18 cellular contexts compared by ENCODE assay signal in the genomic region with DNA sequence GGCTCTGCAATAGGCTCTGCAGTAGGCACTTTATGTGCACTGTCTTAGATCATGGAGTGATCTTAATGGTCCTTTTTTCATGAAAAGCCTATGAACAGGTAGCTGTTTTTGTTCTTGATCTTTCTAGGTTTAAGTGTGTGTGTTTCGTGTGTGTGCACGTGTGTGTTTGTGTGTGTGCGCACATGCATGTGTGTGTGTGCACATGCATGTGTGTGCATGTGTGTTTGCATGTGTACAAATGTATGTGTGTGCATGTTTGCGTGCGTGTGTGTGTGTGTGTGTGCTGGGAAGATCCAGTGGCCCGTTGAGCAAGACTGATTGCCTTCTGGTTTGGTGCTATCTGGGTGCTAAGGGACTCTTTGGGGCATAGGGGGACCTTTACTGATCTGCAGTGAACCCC.
DNase-seq lines count a peak whose midpoint lies in the region; ATAC-seq and TF ChIP-seq lines count a peak whose summit lies in the region.
"Had no signal": no experiment of that assay in that cellular context is flagged by ENCODE, and none has a peak within 500 bp of the region (broad histone marks: within the 10 kb centered on the region; RNA-seq: fewer than 3 reads in every experiment).

No MANE protein-coding gene starts in this region.

- H3K36me3 ChIP-seq in HEK293 (ENCODE audit: control insufficient read depth in 2 of 2, insufficient read depth in 1 of 2, low read length in 2 of 2) (no peaks in the 10 kb centered on the region), sigmoid colon (no peaks in the 10 kb centered on the region), MM.1S (replicated peaks; ENCODE audit: insufficient read depth, low read length) (no peaks in the 10 kb centered on the region)
- H3K36me3 ChIP-seq: BE2C had no signal

- H3K4me3 ChIP-seq in HEK293 (ENCODE audit: low read depth, low read length) = no peak overlapping the region
- no peak overlapping the region for H3K4me3 ChIP-seq in sigmoid colon
- no peak overlapping the region for H3K4me3 ChIP-seq in MM.1S (ENCODE audit: low read length)
- H3K4me3 ChIP-seq: A549 had no signal

- no peak for TF ChIP-seq EP300 in sigmoid colon (IDR thresholded peaks at IDR 0.05)

- H3K27ac ChIP-seq in HEK293 (ENCODE audit: extremely low read depth, low read depth, low read length) (no peak overlapping the region), sigmoid colon (no peak overlapping the region), MM.1S (ENCODE audit: low read length) (no peak overlapping the region)
- H3K27ac ChIP-seq: A549, C4-2B had no signal

- H2AFZ ChIP-seq in MM.1S (ENCODE audit: low read length) = no peak overlapping the region

- H3K4me2 ChIP-seq in MM.1S (ENCODE audit: low read depth, low read length) = no peak overlapping the region
- H3K4me2 ChIP-seq: A549 had no signal

- peak; percentile 28 for DNase-seq in ecto neural progenitor cell (ENCODE audit: low spot score)
- DNase-seq in left lobe of liver (ENCODE audit: low spot score) = peak; percentile 16
- peak; percentile 6 for DNase-seq in sigmoid colon
- no peak for DNase-seq in activated CD4-positive, alpha-beta T cell treated with anti-CD3 and anti-CD28 coated beads, Interleukin-2, amount 50 U/mL, for 4 hours
- no peak for DNase-seq in MM.1S
- no peak for DNase-seq in NCI-H1436 treated with DMSO at 0.1 percent for 48 hours (lab: John Stamatoyannopoulos, UW)
- DNase-seq: BE2C; CD4-positive, alpha-beta memory T cell; COR-L47; DMS153; DMS79 treated with DMSO at 0.1 percent for 48 hours; EL; GDM1 had no signal

- no peak overlapping the region for H3K9ac ChIP-seq in MM.1S (ENCODE audit: low read length)

- no peaks in the 10 kb centered on the region for H3K79me2 ChIP-seq in MM.1S (ENCODE audit: low read length)

- CTCF ChIA-PET in HEK293 (lab: Yijun Ruan, JAX) = no interaction called here

- intact Hi-C loops in sigmoid colon (cut with DNase I) = no loop called here

- TF ChIP-seq CTCF in HEK293 (tag by site-specific recombination; IDR thresholded peaks at IDR 0.05) (no peak), sigmoid colon (IDR thresholded peaks at IDR 0.05) (no peak), MM.1S (IDR thresholded peaks at IDR 0.05; ENCODE audit: low read length) (no peak)

- TF ChIP-seq POLR2A in sigmoid colon (IDR thresholded peaks at IDR 0.05) = no peak

- H3K27me3 ChIP-seq in sigmoid colon = no peaks in the 10 kb centered on the region
- no peaks in the 10 kb centered on the region for H3K27me3 ChIP-seq in MM.1S (replicated peaks; ENCODE audit: insufficient read depth, low read length)
- H3K27me3 ChIP-seq: BE2C had no signal

- no peaks in the 10 kb centered on the region for H4K20me1 ChIP-seq in MM.1S (ENCODE audit: insufficient read depth, low read length)

- WGBS in sigmoid colon, 2 donors = 84 to 90% methylated on average over 6 of the region's 6 CpGs

- H3F3A ChIP-seq in MM.1S (ENCODE audit: insufficient read depth, low read length) = peaks cover 9% of the 10 kb centered on the region; the same call in 1 of the 2 replicates

- ATAC-seq in left lobe of liver (no peak), GM18511 (IDR thresholded peaks at IDR 0.05; ENCODE audit: unreplicated experiment) (no peak)
- ATAC-seq: A549, HCT116 had no signal

- H3K9me3 ChIP-seq in HEK293 (ENCODE audit: control insufficient read depth, insufficient read depth, low read depth, low read length) (no peaks in the 10 kb centered on the region), sigmoid colon (no peaks in the 10 kb centered on the region), MM.1S (replicated peaks; ENCODE audit: insufficient read depth, low read length) (no peaks in the 10 kb centered on the region)
- H3K9me3 ChIP-seq: A549, BE2C had no signal

- H3K4me1 ChIP-seq in HEK293 (ENCODE audit: control insufficient read depth, insufficient read depth, low read length) (no peaks in the 10 kb centered on the region), sigmoid colon (no peaks in the 10 kb centered on the region), MM.1S (ENCODE audit: low read length) (peaks cover 4% of the 10 kb centered on the region)
- H3K4me1 ChIP-seq: A549, BE2C had no signal

- POLR2A ChIA-PET in HEK293 (lab: Yijun Ruan, JAX) = no interaction called here

- H3K9me2 ChIP-seq in MM.1S (replicated peaks; ENCODE audit: insufficient read depth, low read length) = no peaks in the 10 kb centered on the region

TF ChIP-seq in HEK293, 187 proteins besides CTCF, POLR2A, EP300 and RAD21:
- no peak for TF ChIP-seq ZNF423 (tag by site-specific recombination; IDR thresholded peaks at IDR 0.05)
- TF ChIP-seq, protein P1, sequence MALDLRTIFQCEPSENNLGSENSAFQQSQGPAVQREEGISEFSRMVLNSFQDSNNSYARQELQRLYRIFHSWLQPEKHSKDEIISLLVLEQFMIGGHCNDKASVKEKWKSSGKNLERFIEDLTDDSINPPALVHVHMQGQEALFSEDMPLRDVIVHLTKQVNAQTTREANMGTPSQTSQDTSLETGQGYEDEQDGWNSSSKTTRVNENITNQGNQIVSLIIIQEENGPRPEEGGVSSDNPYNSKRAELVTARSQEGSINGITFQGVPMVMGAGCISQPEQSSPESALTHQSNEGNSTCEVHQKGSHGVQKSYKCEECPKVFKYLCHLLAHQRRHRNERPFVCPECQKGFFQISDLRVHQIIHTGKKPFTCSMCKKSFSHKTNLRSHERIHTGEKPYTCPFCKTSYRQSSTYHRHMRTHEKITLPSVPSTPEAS (tag by site-specific recombination; IDR thresholded peaks at IDR 0.05) = peak; percentile 96

Comparison
In these comparisons a context has a peak if more than half of its experiments do, and no peak if none do; other contexts are left out.
1. DNase-seq: peak in ecto neural progenitor cell (single experiment), left lobe of liver (single experiment) and sigmoid colon (single experiment); none in activated CD4-positive, alpha-beta T cell treated with anti-CD3 and anti-CD28 coated beads, Interleukin-2, amount 50 U/mL, for 4 hours (0 of 2), MM.1S (single experiment) and NCI-H1436 treated with DMSO at 0.1 percent for 48 hours (single experiment).